Comparison of ENCODE assay signal across 30 cellular contexts in the genomic region with DNA sequence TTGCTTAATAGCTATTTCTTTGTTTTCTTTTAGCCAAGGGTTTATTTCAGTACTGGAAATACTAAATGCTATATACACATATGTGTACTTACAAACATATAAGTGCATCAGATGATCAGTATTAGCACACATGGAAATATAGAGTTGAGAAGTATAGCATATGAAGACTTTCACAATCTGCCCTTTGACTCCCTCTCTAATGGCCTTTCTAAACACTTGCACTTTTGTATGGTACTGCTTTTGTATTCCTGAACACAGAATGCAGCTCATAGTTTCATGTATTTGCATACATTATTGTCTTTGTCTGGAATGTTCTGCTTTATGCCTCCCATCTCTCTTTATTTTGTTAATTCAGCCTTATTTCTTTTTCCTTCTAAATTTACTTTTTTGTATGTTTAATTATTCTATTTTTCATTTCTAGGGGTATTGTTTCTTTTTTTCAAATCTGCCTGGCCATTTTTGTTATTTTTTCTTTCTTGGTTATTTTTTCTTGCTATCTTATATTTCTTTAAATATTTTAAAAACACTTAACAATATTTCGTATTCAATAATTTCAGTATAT. TPM values are rescaled to one million over a fixed set of nuclear protein-coding genes. Genes with fewer than 3 reads are reported as not detected.
DNase-seq lines count a peak whose midpoint lies in the region; ATAC-seq, FAIRE-seq and TF ChIP-seq lines count a peak whose summit lies in the region.
"Had no signal": no experiment of that assay in that cellular context is flagged by ENCODE, and none has a peak within 500 bp of the region (broad histone marks: within the 10 kb centered on the region; RNA-seq: fewer than 3 reads in every experiment).

No MANE protein-coding gene starts in this region.

- dilution Hi-C loops in keratinocyte (cut with MboI; ENCODE audit: extremely low pct_ligation_motif_present, low sequenced_read_pairs) = no loop called here

- H2AFZ ChIP-seq in keratinocyte (ENCODE audit: control insufficient read depth, low read length) = no peak overlapping the region
- H2AFZ ChIP-seq: GM23338 had no signal

- H3K9ac ChIP-seq in keratinocyte (ENCODE audit: control insufficient read depth, extremely low read depth, insufficient read depth, low read length) = no peak overlapping the region

- no peaks in the 10 kb centered on the region for H3K36me3 ChIP-seq in keratinocyte (ENCODE audit: control insufficient read depth in 2 of 2, extremely low read depth in 1 of 2, insufficient read depth in 2 of 2, low read length in 2 of 2)
- H3K36me3 ChIP-seq: breast epithelium had no signal

- no peak for ATAC-seq in stimulated activated naive CD8-positive, alpha-beta T cell treated with anti-CD3 and anti-CD28 coated beads, Interleukin-15, Interleukin-2, amounts not matched to agents 100 U/mL and 50 U/mL, for 24 hours
- no peak for ATAC-seq in HG02938 (IDR thresholded peaks at IDR 0.05; ENCODE audit: unreplicated experiment)
- ATAC-seq: activated CD8-positive, alpha-beta T cell treated with anti-CD3 and anti-CD28 coated beads, Interleukin-2, amount 10 ng/mL, durations not matched to agents 7 days and 5 days; GM23338; natural killer cell; Panc1; stimulated activated naive B cell treated with anti-CD40 and anti-IgM and Interleukin-4, amounts not matched to agents 10 μg/mL and 1 μg/mL and 100 μg/mL, for 72 hours had no signal

- peak; percentile 20 for FAIRE-seq in keratinocyte (lab: Jason Lieb, UNC)
- FAIRE-seq: colon, GM18507, GM19239 had no signal

- no peak overlapping the region for H3K4me2 ChIP-seq in keratinocyte (ENCODE audit: control insufficient read depth, extremely low read depth, insufficient read depth, low read depth, low read length)
- H3K4me2 ChIP-seq: GM23338 had no signal

- no peaks in the 10 kb centered on the region for H4K20me1 ChIP-seq in keratinocyte (ENCODE audit: control insufficient read depth, extremely low read depth, insufficient read depth, low read length)

- H3K79me2 ChIP-seq in keratinocyte (ENCODE audit: control insufficient read depth, insufficient read depth, low read length) = peaks cover 69% of the 10 kb centered on the region

- DNase-seq in COLO829 (ENCODE audit: low spot score) = peak; percentile 7
- DNase-seq in keratinocyte (ENCODE audit: low read depth, low spot score) = no peak
- peak; percentile 91 for DNase-seq in pons (ENCODE audit: low spot score)
- DNase-seq in stimulated activated CD4-positive, alpha-beta T cell treated with anti-CD3 and anti-CD28 coated beads, Interleukin-4, amount 100 ng/mL, for 4 hours = no peak
- DNase-seq in stimulated activated naive CD8-positive, alpha-beta T cell treated with anti-CD3 and anti-CD28 coated beads, Interleukin-15, Interleukin-2, amounts not matched to agents 100 U/mL and 50 U/mL, for 24 hours = no peak
- no peak for DNase-seq in EL
- DNase-seq: activated CD8-positive, alpha-beta T cell treated with anti-CD3 and anti-CD28 coated beads, Interleukin-2, amount 10 ng/mL, durations not matched to agents 7 days and 5 days; activated naive CD4-positive, alpha-beta T cell treated with anti-CD3 and anti-CD28 coated beads, Interleukin-2, amount 10 ng/mL, durations not matched to agents 7 days and 5 days; AML-193; amniotic stem cell; CD4-positive, alpha-beta T cell; effector memory CD4-positive, alpha-beta T cell; Kasumi-1; natural killer cell; NCI-H1417 treated with DMSO at 0.1 percent for 48 hours; NCI-H2029 treated with DMSO at 0.1 percent for 48 hours; NCI-H69; SHP77; stimulated activated naive B cell treated with anti-CD40 and anti-IgM and Interleukin-4, amounts not matched to agents 10 μg/mL and 1 μg/mL and 100 μg/mL, for 72 hours; testis had no signal

- no peaks in the 10 kb centered on the region for H3K9me3 ChIP-seq in keratinocyte (ENCODE audit: control insufficient read depth, low read depth, low read length)
- H3K9me3 ChIP-seq: breast epithelium, testis had no signal

- H3K27ac ChIP-seq in angular gyrus (ENCODE audit: low read depth, low read length) = peak overlapping the region; percentile 32
- no peak overlapping the region for H3K27ac ChIP-seq in keratinocyte (ENCODE audit: control insufficient read depth, insufficient read depth, low read length)
- H3K27ac ChIP-seq: breast epithelium, epithelial cell of prostate, HL-60, testis had no signal

- H3K9me1 ChIP-seq in keratinocyte (ENCODE audit: control insufficient read depth, extremely low read depth, insufficient read depth, low read length) = peaks cover 2% of the 10 kb centered on the region

- H3K27me3 ChIP-seq in keratinocyte (ENCODE audit: control insufficient read depth, extremely low read depth, insufficient read depth, low read length) = no peaks in the 10 kb centered on the region
- H3K27me3 ChIP-seq: breast epithelium, testis had no signal

- peaks cover 18% of the 10 kb centered on the region for H3K4me1 ChIP-seq in keratinocyte (ENCODE audit: control insufficient read depth, extremely low read depth, insufficient read depth, low read length)
- H3K4me1 ChIP-seq: breast epithelium had no signal

- no peak overlapping the region for H3K4me3 ChIP-seq in keratinocyte (ENCODE audit: control insufficient read depth in 2 of 3, extremely low read depth in 1 of 3, insufficient read depth in 2 of 3, low read depth in 1 of 3, low read length in 3 of 3)
- H3K4me3 ChIP-seq: breast epithelium, GM23338, testis had no signal

- no peak for TF ChIP-seq CTCF in keratinocyte (optimal IDR thresholded peaks at IDR 0.05 in 1 of 3, IDR thresholded peaks at IDR 0.05 in 1 of 3, conservative IDR thresholded peaks at IDR 0.05 in 1 of 3; ENCODE audit: extremely low read depth in 1 of 3, insufficient read depth in 2 of 3, low read length in 3 of 3)

RNA-seq across cellular contexts. Expression of a gene that starts 28.8 kb away (rescaled TPM):
- 25.5 to 55.0 TPM (median 36.1 TPM) in 3 replicates for polyA plus RNA-seq in keratinocyte
- polyA plus RNA-seq in keratinocyte (2011; ENCODE audit: low read depth) = 5.1 TPM
- 13.6 and 35.6 TPM in 2 replicates for polyA plus RNA-seq in keratinocyte (2011; cell fraction: cytosol; rRNA removed)
- polyA plus RNA-seq in keratinocyte (2011; cell fraction: nucleus; rRNA removed) = 27.4 and 29.5 TPM in 2 replicates
- 5.3 and 31.7 TPM in 2 replicates for polyA plus RNA-seq in keratinocyte (2012; ENCODE audit: low replicate concordance)
- polyA minus RNA-seq in keratinocyte = 15.0 to 47.3 TPM (median 33.2 TPM) in 3 replicates
- 20.7 TPM for polyA minus RNA-seq in keratinocyte (2011; cell fraction: cytosol; rRNA and poly(A)+ RNA removed)
- 26.4 and 50.2 TPM in 2 replicates for polyA minus RNA-seq in keratinocyte (2011; cell fraction: nucleus; rRNA and poly(A)+ RNA removed)

Comparison
In these comparisons a context has a peak if more than half of its experiments do, and no peak if none do; other contexts are left out.
1. DNase-seq: peak in COLO829 (single experiment) and pons (single experiment); none in keratinocyte (single experiment), stimulated activated CD4-positive, alpha-beta T cell treated with anti-CD3 and anti-CD28 coated beads, Interleukin-4, amount 100 ng/mL, for 4 hours (0 of 2), stimulated activated naive CD8-positive, alpha-beta T cell treated with anti-CD3 and anti-CD28 coated beads, Interleukin-15, Interleukin-2, amounts not matched to agents 100 U/mL and 50 U/mL, for 24 hours (single experiment) and EL (single experiment).